ENCODE assay signal across 10 cellular contexts in the genomic region with DNA sequence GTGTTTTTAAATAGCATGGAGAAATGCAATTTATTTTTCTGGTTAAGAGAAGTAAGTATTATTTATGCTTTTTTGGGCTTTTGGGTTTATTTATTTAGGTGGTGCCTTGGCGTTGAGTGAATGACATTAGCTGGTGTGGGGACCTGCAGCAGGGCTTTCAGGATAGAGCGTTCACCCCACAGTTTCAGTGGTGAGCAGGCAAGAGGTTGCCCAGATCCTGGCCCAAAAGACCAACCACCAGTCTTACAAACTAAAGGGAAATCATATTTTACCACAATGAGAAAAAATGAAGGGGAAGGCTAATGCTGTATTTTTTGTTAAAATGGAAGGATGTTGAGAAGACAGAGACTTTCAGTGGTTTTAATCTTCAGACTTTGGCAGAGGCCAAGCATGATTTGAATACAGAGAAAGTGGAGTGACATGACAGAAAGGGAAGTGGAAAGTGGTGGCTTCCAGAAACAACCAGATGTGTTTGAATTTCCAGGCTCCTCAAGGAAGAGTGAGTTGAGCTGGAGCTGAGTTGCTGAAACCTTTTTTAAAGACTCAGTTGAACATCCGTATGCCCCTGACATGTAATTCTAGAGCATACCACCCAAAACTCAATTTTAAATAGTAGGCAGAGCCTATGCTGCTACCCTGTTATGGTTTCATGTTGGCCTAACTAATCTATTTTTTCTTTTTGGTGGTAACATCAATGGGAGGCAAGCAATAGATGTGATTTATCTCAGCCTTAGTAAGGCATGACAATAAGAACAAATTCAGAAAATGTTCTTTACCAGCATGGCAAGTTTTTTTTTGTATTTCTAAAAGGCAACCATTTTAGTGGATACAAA.
DNase-seq lines count a peak whose midpoint lies in the region; ATAC-seq, FAIRE-seq and TF ChIP-seq lines count a peak whose summit lies in the region.
"Had no signal": no experiment of that assay in that cellular context is flagged by ENCODE, and none has a peak within 500 bp of the region (broad histone marks: within the 10 kb centered on the region; RNA-seq: fewer than 3 reads in every experiment).

No MANE protein-coding gene starts in this region.

- peak; percentile 93 for FAIRE-seq in GM19239 (lab: Jason Lieb, UNC)

- intact Hi-C loops in testis (cut with DNase I; ENCODE audit: low total_unique reads): no loop called here
- intact Hi-C loops in lower lobe of right lung (cut with DNase I): no loop called here

- H3K4me3 ChIP-seq in SU-DHL-6 (ENCODE audit: insufficient read depth, low read length, poor library complexity, severe bottlenecking) (no peak overlapping the region), testis (no peak overlapping the region), lower lobe of right lung (no peak overlapping the region)

- H3K27ac ChIP-seq in SU-DHL-6 (ENCODE audit: low read depth, low read length) (peak overlapping the region; percentile 58), testis (peak overlapping the region; percentile 47 to 78), lower lobe of right lung (no peak overlapping the region)

- H3F3A ChIP-seq in SU-DHL-6 (ENCODE audit: insufficient read depth): peaks cover 6% of the 10 kb centered on the region; the same call in 1 of the 2 replicates

- 0 out of 2 replicates have a peak, but pooled peaks cover 3% of the 10 kb centered on the region for H3K36me3 ChIP-seq in SU-DHL-6 (ENCODE audit: low read length)
- H3K36me3 ChIP-seq in testis (ENCODE audit: low read depth, missing control alignments): no peaks in the 10 kb centered on the region
- no peaks in the 10 kb centered on the region for H3K36me3 ChIP-seq in lower lobe of right lung

- H3K9me2 ChIP-seq in SU-DHL-6 (replicated peaks; ENCODE audit: insufficient read depth, low read length): no peaks in the 10 kb centered on the region

- H3K79me2 ChIP-seq in SU-DHL-6 (ENCODE audit: insufficient read depth, low read length): no peaks in the 10 kb centered on the region

- H3K4me1 ChIP-seq in testis (peaks cover 44% of the 10 kb centered on the region), lower lobe of right lung (peaks cover 8% of the 10 kb centered on the region)

- peak overlapping the region; percentile 13 for H2AFZ ChIP-seq in SU-DHL-6 (ENCODE audit: low read depth, low read length, severe bottlenecking)

- 96% methylated on average over 3 of the region's 3 CpGs for WGBS in testis, 2 donors

- H3K9me3 ChIP-seq in SU-DHL-6 (ENCODE audit: insufficient read depth, low read length): no peaks in the 10 kb centered on the region
- H3K9me3 ChIP-seq in testis: no peaks in the 10 kb centered on the region
- H3K9me3 ChIP-seq in lower lobe of right lung: no peaks in the 10 kb centered on the region

- no peak for TF ChIP-seq POLR2A in testis (IDR thresholded peaks at IDR 0.05)

- DNase-seq in GM19239 (ENCODE audit: insufficient read length, low spot score): peak; percentile 25
- no peak for DNase-seq in testis
- no peak for DNase-seq in lower lobe of right lung
- no peak for DNase-seq in retina
- DNase-seq in omental fat pad (ENCODE audit: low spot score): no peak
- DNase-seq: activated CD4-positive, alpha-beta T cell treated with anti-CD3 and anti-CD28 coated beads, Interleukin-2, amount 50 U/mL, for 1 hour; cerebellar nuclear complex; NCI-H774 had no signal

- peak overlapping the region; percentile 42 for H3K4me2 ChIP-seq in SU-DHL-6 (ENCODE audit: low read depth, low read length, poor library complexity, severe bottlenecking)

- H4K20me1 ChIP-seq in SU-DHL-6 (ENCODE audit: low read depth, low read length): no peaks in the 10 kb centered on the region

- TF ChIP-seq CTCF in SU-DHL-6 (IDR thresholded peaks at IDR 0.05; ENCODE audit: insufficient read depth, low read length, poor library complexity, severe bottlenecking) (no peak), testis (IDR thresholded peaks at IDR 0.05) (no peak), lower lobe of right lung (IDR thresholded peaks at IDR 0.05) (no peak), omental fat pad (IDR thresholded peaks at IDR 0.05) (no peak)

- H3K9ac ChIP-seq in SU-DHL-6 (ENCODE audit: low read length): no peak overlapping the region

- ATAC-seq in HG02943 (IDR thresholded peaks at IDR 0.05; ENCODE audit: low read depth, unreplicated experiment) (peak; percentile 81), lower lobe of right lung (no peak), omental fat pad (ENCODE audit: low FRiP score) (no peak)

- H3K27me3 ChIP-seq in SU-DHL-6 (ENCODE audit: low read length) (no peaks in the 10 kb centered on the region), testis (no peaks in the 10 kb centered on the region), lower lobe of right lung (ENCODE audit: low read depth) (no peaks in the 10 kb centered on the region)
